In genomic region chr15:85178366-85178765, GRCh38 we compare ENCODE assay signal across 27 cellular contexts.
"Had no signal": no experiment of that assay in that cellular context is flagged by ENCODE, and none has a peak within 500 bp of the region (broad histone marks: within the 10 kb centered on the region; RNA-seq: fewer than 3 reads in every experiment).

No MANE protein-coding gene starts in this region.

- H3K4me1 Mint-ChIP-seq: activated T-helper 17 cell treated with anti-CD3 and anti-CD28 coated beads, Interleukin-2, amount 50 U/mL, for 72 hours; naive thymus-derived CD8-positive, alpha-beta T cell had no signal

- H3K4me2 ChIP-seq: neural progenitor cell had no signal

- H3K36me3 Mint-ChIP-seq: activated CD4-positive, alpha-beta memory T cell treated with anti-CD3 and anti-CD28 coated beads for 36 hours; neural progenitor cell had no signal

- ATAC-seq: activated T-cell treated with anti-CD3 and anti-CD28 coated beads, Interleukin-2, amount 50 U/mL, for 4 hours; activated T-helper 17 cell treated with anti-CD3 and anti-CD28 coated beads, Interleukin-2, amount 50 U/mL, for 72 hours; effector memory CD8-positive, alpha-beta T cell; gastrocnemius medialis; left cardiac atrium; naive thymus-derived CD8-positive, alpha-beta T cell; right cardiac atrium; stimulated activated naive CD8-positive, alpha-beta T cell treated with anti-CD3 and anti-CD28 coated beads, Interleukin-15, Interleukin-2, amounts not matched to agents 100 U/mL and 50 U/mL, for 24 hours had no signal

- H3K9ac ChIP-seq: neural progenitor cell had no signal

- H3K27ac Mint-ChIP-seq: activated CD4-positive, alpha-beta memory T cell treated with anti-CD3 and anti-CD28 coated beads for 36 hours; activated CD4-positive, alpha-beta T cell treated with anti-CD3 and anti-CD28 coated beads, Interleukin-2, amount 10 ng/mL, durations not matched to agents 24 days and 14 days; activated T-helper 17 cell treated with anti-CD3 and anti-CD28 coated beads, Interleukin-2, amount 50 U/mL, for 72 hours; effector memory CD8-positive, alpha-beta T cell; naive thymus-derived CD8-positive, alpha-beta T cell; neural progenitor cell had no signal

- FAIRE-seq: keratinocyte, urothelium cell line had no signal

- H2AFZ ChIP-seq: neural progenitor cell had no signal

- H3K36me3 ChIP-seq: gastrocnemius medialis, neural progenitor cell, transverse colon had no signal

- H3K9me3 ChIP-seq: gastrocnemius medialis, testis, transverse colon had no signal

- H3K27ac ChIP-seq: gastrocnemius medialis, neural progenitor cell, testis, transverse colon had no signal

- H3K4me3 ChIP-seq: gastrocnemius medialis, neural progenitor cell, testis, transverse colon had no signal

- H3K4me3 Mint-ChIP-seq: activated CD4-positive, alpha-beta memory T cell treated with anti-CD3 and anti-CD28 coated beads for 36 hours; activated CD4-positive, alpha-beta T cell treated with anti-CD3 and anti-CD28 coated beads, Interleukin-2, amount 10 ng/mL, durations not matched to agents 24 days and 14 days; activated T-cell treated with anti-CD3 and anti-CD28 coated beads, Interleukin-2, amount 50 U/mL, for 4 hours; activated T-helper 17 cell treated with anti-CD3 and anti-CD28 coated beads, Interleukin-2, amount 50 U/mL, for 72 hours; effector memory CD8-positive, alpha-beta T cell; naive thymus-derived CD8-positive, alpha-beta T cell; neural progenitor cell had no signal

- H3K27me3 ChIP-seq: gastrocnemius medialis, neural progenitor cell, testis, transverse colon had no signal

- H3K4me1 ChIP-seq: gastrocnemius medialis, neural progenitor cell, testis, transverse colon had no signal

- DNase-seq: activated CD4-positive, alpha-beta memory T cell treated with anti-CD3 and anti-CD28 coated beads for 36 hours; activated CD4-positive, alpha-beta T cell treated with anti-CD3 and anti-CD28 coated beads, Interleukin-2, amount 10 ng/mL, durations not matched to agents 24 days and 14 days; activated CD4-positive, CD25-positive, alpha-beta regulatory T cell treated with anti-CD3 and anti-CD28 coated beads, Interleukin-2, amount 50 U/mL, for 72 hours; activated gamma-delta T cell treated with Interleukin-2 at 50 U/mL for 16 hours; activated naive CD4-positive, alpha-beta T cell treated with anti-CD3 and anti-CD28 coated beads, Interleukin-2, amount 50 U/mL, for 16 hours; activated T-cell treated with anti-CD3 and anti-CD28 coated beads, Interleukin-2, amount 50 U/mL, for 4 hours; amygdala; caudate nucleus; cortex of kidney; effector memory CD8-positive, alpha-beta T cell; gastrocnemius medialis; hippocampal formation; left cardiac atrium; midbrain; naive thymus-derived CD8-positive, alpha-beta T cell; occipital lobe; stimulated activated CD4-positive, alpha-beta T cell treated with anti-CD3 and anti-CD28 coated beads, Interleukin-12 subunit alpha, Interleukin-12 subunit beta, amount 100 ng/mL, for 4 hours; stimulated activated CD4-positive, alpha-beta T cell treated with anti-CD3 and anti-CD28 coated beads, Interleukin-4, amount 100 ng/mL, for 1 hour; stimulated activated naive CD8-positive, alpha-beta T cell treated with anti-CD3 and anti-CD28 coated beads, Interleukin-15, Interleukin-2, amounts not matched to agents 100 U/mL and 50 U/mL, for 24 hours; T1000; testis; transverse colon had no signal

- H3K9me3 Mint-ChIP-seq: activated CD4-positive, alpha-beta memory T cell treated with anti-CD3 and anti-CD28 coated beads for 36 hours; activated CD4-positive, alpha-beta T cell treated with anti-CD3 and anti-CD28 coated beads, Interleukin-2, amount 10 ng/mL, durations not matched to agents 24 days and 14 days; activated T-cell treated with anti-CD3 and anti-CD28 coated beads, Interleukin-2, amount 50 U/mL, for 4 hours; activated T-helper 17 cell treated with anti-CD3 and anti-CD28 coated beads, Interleukin-2, amount 50 U/mL, for 72 hours; effector memory CD8-positive, alpha-beta T cell had no signal
